In genomic region chr3:184560992-184561328, GRCh38 we compare ENCODE assay signal across 8 cellular contexts. TPM values are rescaled to one million over a fixed set of nuclear protein-coding genes. Genes with fewer than 3 reads are reported as not detected.
DNase-seq lines count a peak whose midpoint lies in the region; TF ChIP-seq lines count a peak whose summit lies in the region.

No MANE protein-coding gene starts in this region.

- DNase-seq in DMS153 treated with DMSO at 0.1 percent for 48 hours (lab: John Stamatoyannopoulos, UW; ENCODE audit: unreplicated experiment) (peak; percentile 90), DMS153 (lab: John Stamatoyannopoulos, UW) (no peak), SKM-1 (lab: John Stamatoyannopoulos, UW; ENCODE audit: unreplicated experiment) (peak; percentile 52), glutamatergic neuron (no peak), NCI-H2081 treated with DMSO at 0.1 percent for 48 hours (lab: John Stamatoyannopoulos, UW) (no peak), hypothalamus (lab: John Stamatoyannopoulos, UW) (no peak), T1000 (lab: John Stamatoyannopoulos, UW) (no peak)

- H3K4me3 Mint-ChIP-seq in glutamatergic neuron (ENCODE audit: unreplicated experiment), result peak overlapping the region; percentile 53

- peak overlapping the region in 4 of 21 experiments; percentile 8 to 18 (median 13) for H3K27ac ChIP-seq in skin epidermis

- H3K9me3 Mint-ChIP-seq in glutamatergic neuron (ENCODE audit: unreplicated experiment), result peaks cover 5% of the 10 kb centered on the region

- peak overlapping the region in 6 of 7 experiments; percentile 52 to 79 (median 68) for H3K4me3 ChIP-seq in skin epidermis

- no peak for TF ChIP-seq CTCF in glutamatergic neuron (IDR thresholded peaks at IDR 0.05; ENCODE audit: partially characterized antibody, unreplicated experiment)

- peaks cover 28% of the 10 kb centered on the region for H3K27me3 Mint-ChIP-seq in glutamatergic neuron (ENCODE audit: unreplicated experiment)

- H3K36me3 Mint-ChIP-seq in glutamatergic neuron (ENCODE audit: unreplicated experiment), result no peaks in the 10 kb centered on the region

- peaks cover 6% of the 10 kb centered on the region for H3K4me1 Mint-ChIP-seq in glutamatergic neuron (ENCODE audit: low read depth, unreplicated experiment)

- peak overlapping the region; percentile 20 for H3K27ac Mint-ChIP-seq in glutamatergic neuron (ENCODE audit: unreplicated experiment)

RNA-seq across cellular contexts. Expression of gene EPHB3, which starts 0.6 kb away (rescaled TPM):
- total RNA-seq in glutamatergic neuron (ENCODE audit: unreplicated experiment), result 5.0 TPM

Comparison
In these comparisons a context has a peak if more than half of its experiments do, and no peak if none do; other contexts are left out.
1. DNase-seq: peak in DMS153 treated with DMSO at 0.1 percent for 48 hours (single experiment) and SKM-1 (single experiment); none in DMS153 (single experiment), glutamatergic neuron (single experiment), NCI-H2081 treated with DMSO at 0.1 percent for 48 hours (single experiment), hypothalamus (0 of 51) and T1000 (single experiment).